Comparison of ENCODE assay signal across 1 cellular context in genomic region chr11:111045874-111046273, GRCh38.
TF ChIP-seq lines count a peak whose summit lies in the region.

No MANE protein-coding gene starts in this region.

TF ChIP-seq in WTC11, 78 proteins besides CTCF, POLR2A, EP300 and RAD21 (continued from another document):
- TF ChIP-seq ZSCAN18 (CRISPR knock-in tag; IDR thresholded peaks at IDR 0.05) (no peak), USF2 (CRISPR knock-in tag; IDR thresholded peaks at IDR 0.05) (no peak), ZNF281 (CRISPR knock-in tag; IDR thresholded peaks at IDR 0.05) (no peak), IRF2 (CRISPR knock-in tag; IDR thresholded peaks at IDR 0.05; ENCODE audit: borderline replicate concordance, low read depth) (no peak), NFYB (CRISPR knock-in tag; conservative IDR thresholded peaks at IDR 0.05; ENCODE audit: low read depth) (no peak), GABPB1 (CRISPR knock-in tag; IDR thresholded peaks at IDR 0.05) (no peak), ATF6 (CRISPR knock-in tag; IDR thresholded peaks at IDR 0.05) (no peak)
